Comparison of ENCODE assay signal across 1 cellular context in genomic region chr7:112449902-112450806, GRCh38.
TF ChIP-seq lines count a peak whose summit lies in the region.

Gene IFRD1, plus strand, starts transcription at chr7:112450460. Its CDS starts 229 bp downstream, at chr7:112450689.

TF ChIP-seq in K562, 482 proteins besides CTCF, POLR2A, EP300 and RAD21 (continued from another document and continues in another):
- TF ChIP-seq ZBTB9 (CRISPR knock-in tag; IDR thresholded peaks at IDR 0.05), result peak; percentile 29; the same call in 1 of the 2 replicates
- no peak for TF ChIP-seq NFE2 (IDR thresholded peaks at IDR 0.05; ENCODE audit: low read depth)
- peak; percentile 16 for TF ChIP-seq BRD9 (IDR thresholded peaks at IDR 0.05; ENCODE audit: low read depth, partially characterized antibody)
- no peak for TF ChIP-seq ELK1 (CRISPR knock-in tag; IDR thresholded peaks at IDR 0.05)
- peak; percentile 94 for TF ChIP-seq TAF7 (tag; IDR thresholded peaks at IDR 0.05)
- TF ChIP-seq ARID3B (CRISPR knock-in tag; IDR thresholded peaks at IDR 0.05; ENCODE audit: borderline replicate concordance), result peak; percentile 91
- peak; percentile 70 for TF ChIP-seq GABPA (tag; conservative IDR thresholded peaks at IDR 0.05; ENCODE audit: low read depth)
- TF ChIP-seq ATF1 (CRISPR knock-in tag; IDR thresholded peaks at IDR 0.05), result peak; percentile 70; the same call in 1 of the 2 replicates
- TF ChIP-seq ATF1 (tag; IDR thresholded peaks at IDR 0.05), result peak; percentile 98
- TF ChIP-seq ZMIZ1 (IDR thresholded peaks at IDR 0.05; ENCODE audit: low read depth in 2 of 2, low read length in 2 of 2), result peak in 1 of 2 experiments; percentile 87; a peak in 2 of 4 replicates
- TF ChIP-seq THRB (CRISPR knock-in tag; conservative IDR thresholded peaks at IDR 0.05), result 0 out of 2 replicates have a peak, but pooled peaks have one; percentile 85
- no peak for TF ChIP-seq PBX2 (CRISPR knock-in tag; IDR thresholded peaks at IDR 0.05; ENCODE audit: low read depth)
- no peak for TF ChIP-seq PBX2 (tag; conservative IDR thresholded peaks at IDR 0.05; ENCODE audit: low read depth)
- TF ChIP-seq MGA (IDR thresholded peaks at IDR 0.05), result 0 out of 2 replicates have a peak, but pooled peaks have one; percentile 23
- peak; percentile 58; the same call in 1 of the 2 replicates for TF ChIP-seq MXI1 (IDR thresholded peaks at IDR 0.05; ENCODE audit: low read depth, low read length)
- TF ChIP-seq ZFP91 (CRISPR knock-in tag; IDR thresholded peaks at IDR 0.05), result 0 out of 2 replicates have a peak, but pooled peaks have one; percentile 4
- no peak; the same call in 1 of the 2 replicates for TF ChIP-seq LEF1 (IDR thresholded peaks at IDR 0.05)
- TF ChIP-seq ATF3 (IDR thresholded peaks at IDR 0.05), result peak; percentile 77
- TF ChIP-seq ATF3 (CRISPR knock-in tag; conservative IDR thresholded peaks at IDR 0.05), result peak; percentile 86; the same call in 1 of the 2 replicates
- TF ChIP-seq RBFOX2 (IDR thresholded peaks at IDR 0.05; ENCODE audit: low read depth, low read length), result peak; percentile 100
